In genomic region chr16:79639576-79640311, GRCh38 we compare ENCODE assay signal across 1 cellular context.
TF ChIP-seq lines count a peak whose summit lies in the region.

No MANE protein-coding gene starts in this region.

TF ChIP-seq in HEK293, 187 proteins besides CTCF, POLR2A, EP300 and RAD21 (continued from another document):
- TF ChIP-seq ZNF148 (tag by site-specific recombination; IDR thresholded peaks at IDR 0.05; ENCODE audit: borderline replicate concordance) (no peak), ZNF473 (tag by site-specific recombination; IDR thresholded peaks at IDR 0.05) (no peak), ZBTB8A (tag by site-specific recombination; IDR thresholded peaks at IDR 0.05) (no peak), KLF8 (tag by site-specific recombination; IDR thresholded peaks at IDR 0.05) (no peak), PRDM10 (tag by site-specific recombination; IDR thresholded peaks at IDR 0.05) (peak; percentile 67), KLF16 (tag by site-specific recombination; IDR thresholded peaks at IDR 0.05) (no peak), ZNF280D (tag by site-specific recombination; IDR thresholded peaks at IDR 0.05) (no peak), ZNF664 (tag by site-specific recombination; IDR thresholded peaks at IDR 0.05) (no peak), ZNF692 (tag by site-specific recombination; IDR thresholded peaks at IDR 0.05) (0 out of 2 replicates have a peak, but pooled peaks have one; percentile 13), ZSCAN5A (tag by site-specific recombination; IDR thresholded peaks at IDR 0.05) (no peak), ZNF629 (tag by site-specific recombination; IDR thresholded peaks at IDR 0.05) (0 out of 2 replicates have a peak, but pooled peaks have one; percentile 57), ZNF19 (tag by site-specific recombination; IDR thresholded peaks at IDR 0.05; ENCODE audit: low read depth) (no peak), ZNF138 (tag by site-specific recombination; IDR thresholded peaks at IDR 0.05; ENCODE audit: borderline replicate concordance) (no peak), ZNF404 (tag by site-specific recombination; IDR thresholded peaks at IDR 0.05) (no peak), PBX3 (CRISPR knock-in tag; IDR thresholded peaks at IDR 0.05) (no peak), ZNF174 (tag by site-specific recombination; IDR thresholded peaks at IDR 0.05) (no peak), ZNF398 (tag by site-specific recombination; IDR thresholded peaks at IDR 0.05) (peak; percentile 65), GLIS1 (tag by site-specific recombination; IDR thresholded peaks at IDR 0.05) (peak; percentile 58), ZNF596 (tag by site-specific recombination; IDR thresholded peaks at IDR 0.05) (no peak)
- TF ChIP-seq, protein P1, sequence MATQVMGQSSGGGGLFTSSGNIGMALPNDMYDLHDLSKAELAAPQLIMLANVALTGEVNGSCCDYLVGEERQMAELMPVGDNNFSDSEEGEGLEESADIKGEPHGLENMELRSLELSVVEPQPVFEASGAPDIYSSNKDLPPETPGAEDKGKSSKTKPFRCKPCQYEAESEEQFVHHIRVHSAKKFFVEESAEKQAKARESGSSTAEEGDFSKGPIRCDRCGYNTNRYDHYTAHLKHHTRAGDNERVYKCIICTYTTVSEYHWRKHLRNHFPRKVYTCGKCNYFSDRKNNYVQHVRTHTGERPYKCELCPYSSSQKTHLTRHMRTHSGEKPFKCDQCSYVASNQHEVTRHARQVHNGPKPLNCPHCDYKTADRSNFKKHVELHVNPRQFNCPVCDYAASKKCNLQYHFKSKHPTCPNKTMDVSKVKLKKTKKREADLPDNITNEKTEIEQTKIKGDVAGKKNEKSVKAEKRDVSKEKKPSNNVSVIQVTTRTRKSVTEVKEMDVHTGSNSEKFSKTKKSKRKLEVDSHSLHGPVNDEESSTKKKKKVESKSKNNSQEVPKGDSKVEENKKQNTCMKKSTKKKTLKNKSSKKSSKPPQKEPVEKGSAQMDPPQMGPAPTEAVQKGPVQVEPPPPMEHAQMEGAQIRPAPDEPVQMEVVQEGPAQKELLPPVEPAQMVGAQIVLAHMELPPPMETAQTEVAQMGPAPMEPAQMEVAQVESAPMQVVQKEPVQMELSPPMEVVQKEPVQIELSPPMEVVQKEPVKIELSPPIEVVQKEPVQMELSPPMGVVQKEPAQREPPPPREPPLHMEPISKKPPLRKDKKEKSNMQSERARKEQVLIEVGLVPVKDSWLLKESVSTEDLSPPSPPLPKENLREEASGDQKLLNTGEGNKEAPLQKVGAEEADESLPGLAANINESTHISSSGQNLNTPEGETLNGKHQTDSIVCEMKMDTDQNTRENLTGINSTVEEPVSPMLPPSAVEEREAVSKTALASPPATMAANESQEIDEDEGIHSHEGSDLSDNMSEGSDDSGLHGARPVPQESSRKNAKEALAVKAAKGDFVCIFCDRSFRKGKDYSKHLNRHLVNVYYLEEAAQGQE (tag by site-specific recombination; IDR thresholded peaks at IDR 0.05) = no peak
- TF ChIP-seq, protein P2, sequence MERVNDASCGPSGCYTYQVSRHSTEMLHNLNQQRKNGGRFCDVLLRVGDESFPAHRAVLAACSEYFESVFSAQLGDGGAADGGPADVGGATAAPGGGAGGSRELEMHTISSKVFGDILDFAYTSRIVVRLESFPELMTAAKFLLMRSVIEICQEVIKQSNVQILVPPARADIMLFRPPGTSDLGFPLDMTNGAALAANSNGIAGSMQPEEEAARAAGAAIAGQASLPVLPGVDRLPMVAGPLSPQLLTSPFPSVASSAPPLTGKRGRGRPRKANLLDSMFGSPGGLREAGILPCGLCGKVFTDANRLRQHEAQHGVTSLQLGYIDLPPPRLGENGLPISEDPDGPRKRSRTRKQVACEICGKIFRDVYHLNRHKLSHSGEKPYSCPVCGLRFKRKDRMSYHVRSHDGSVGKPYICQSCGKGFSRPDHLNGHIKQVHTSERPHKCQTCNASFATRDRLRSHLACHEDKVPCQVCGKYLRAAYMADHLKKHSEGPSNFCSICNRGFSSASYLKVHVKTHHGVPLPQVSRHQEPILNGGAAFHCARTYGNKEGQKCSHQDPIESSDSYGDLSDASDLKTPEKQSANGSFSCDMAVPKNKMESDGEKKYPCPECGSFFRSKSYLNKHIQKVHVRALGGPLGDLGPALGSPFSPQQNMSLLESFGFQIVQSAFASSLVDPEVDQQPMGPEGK (tag by site-specific recombination; IDR thresholded peaks at IDR 0.05) = peak; percentile 34; the same call in 1 of the 2 replicates
